ENCODE assay signal across 1 cellular context in the genomic region with DNA sequence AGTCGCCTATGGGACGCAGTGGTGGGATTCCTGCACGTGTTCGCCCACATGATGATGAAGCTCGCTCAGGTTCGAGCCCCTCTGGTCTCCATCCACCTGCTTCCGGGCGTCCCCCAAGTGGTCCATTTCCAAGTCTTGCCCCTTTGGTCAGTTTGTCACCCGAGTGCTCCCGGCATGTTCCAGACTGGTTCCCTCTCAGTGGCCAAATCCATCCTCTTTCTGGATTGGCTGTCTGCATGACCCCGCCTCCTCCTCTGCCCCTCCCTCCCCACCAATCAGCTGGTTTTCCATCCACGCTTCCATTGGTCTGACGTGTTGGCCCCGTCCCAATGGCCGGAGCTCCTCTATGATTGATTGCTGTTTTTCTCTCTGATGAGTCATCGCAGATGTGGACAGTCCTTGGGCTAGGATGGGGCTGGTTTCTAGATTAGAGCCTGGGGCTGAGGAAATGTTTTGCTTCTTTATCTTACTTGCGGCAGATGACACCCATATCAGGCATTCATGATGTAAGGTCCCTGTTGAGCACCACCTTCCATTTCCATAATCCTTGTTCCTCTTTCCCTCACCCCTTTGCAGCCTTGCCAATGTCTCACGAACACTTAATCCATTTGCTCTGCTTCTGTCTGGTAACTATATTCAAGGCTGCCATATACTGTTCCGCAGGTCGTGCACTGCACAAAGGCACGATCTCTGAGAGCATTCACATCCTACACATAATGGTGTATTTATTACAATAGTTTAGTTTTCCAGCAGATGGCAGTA.
TF ChIP-seq lines count a peak whose summit lies in the region.

No MANE protein-coding gene starts in this region.

TF ChIP-seq in K562, 482 proteins besides CTCF, POLR2A, EP300 and RAD21 (continued from another document and continues in another):
- TF ChIP-seq BRF2 (IDR thresholded peaks at IDR 0.05; ENCODE audit: borderline replicate concordance, insufficient read depth, insufficient read length), result no peak
- peak; percentile 78; the same call in 1 of the 2 replicates for TF ChIP-seq MEF2D (tag; conservative IDR thresholded peaks at IDR 0.05; ENCODE audit: low read depth)
- peak; percentile 100 for TF ChIP-seq FOSL1 (tag; conservative IDR thresholded peaks at IDR 0.05)
- peak in 1 of 2 experiments; percentile 95; a peak in 2 of 4 replicates for TF ChIP-seq ZNF639 (CRISPR knock-in tag; conservative IDR thresholded peaks at IDR 0.05 in 1 of 2, IDR thresholded peaks at IDR 0.05 in 1 of 2)
- TF ChIP-seq NFYB (IDR thresholded peaks at IDR 0.05; ENCODE audit: extremely low read depth, insufficient read length), result peak; percentile 91
- TF ChIP-seq, protein P1, sequence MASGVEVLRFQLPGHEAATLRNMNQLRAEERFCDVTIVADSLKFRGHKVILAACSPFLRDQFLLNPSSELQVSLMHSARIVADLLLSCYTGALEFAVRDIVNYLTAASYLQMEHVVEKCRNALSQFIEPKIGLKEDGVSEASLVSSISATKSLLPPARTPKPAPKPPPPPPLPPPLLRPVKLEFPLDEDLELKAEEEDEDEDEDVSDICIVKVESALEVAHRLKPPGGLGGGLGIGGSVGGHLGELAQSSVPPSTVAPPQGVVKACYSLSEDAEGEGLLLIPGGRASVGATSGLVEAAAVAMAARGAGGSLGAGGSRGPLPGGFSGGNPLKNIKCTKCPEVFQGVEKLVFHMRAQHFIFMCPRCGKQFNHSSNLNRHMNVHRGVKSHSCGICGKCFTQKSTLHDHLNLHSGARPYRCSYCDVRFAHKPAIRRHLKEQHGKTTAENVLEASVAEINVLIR (CRISPR knock-in tag; IDR thresholded peaks at IDR 0.05), result peak; percentile 55; the same call in 1 of the 2 replicates
- peak; percentile 29; the same call in 1 of the 2 replicates for TF ChIP-seq ZBTB17 (CRISPR knock-in tag; IDR thresholded peaks at IDR 0.05)
- no peak for TF ChIP-seq TRIM28 (IDR thresholded peaks at IDR 0.05)
- peak; percentile 78 for TF ChIP-seq CC2D1A (IDR thresholded peaks at IDR 0.05)
- TF ChIP-seq ZBTB43 (CRISPR knock-in tag; IDR thresholded peaks at IDR 0.05), result 0 out of 2 replicates have a peak, but pooled peaks have one; percentile 32
- no peak for TF ChIP-seq ERF (CRISPR knock-in tag; IDR thresholded peaks at IDR 0.05)
- TF ChIP-seq ZC3H4 (CRISPR knock-in tag; IDR thresholded peaks at IDR 0.05; ENCODE audit: borderline replicate concordance), result no peak
- no peak for TF ChIP-seq HDAC8 (tag; IDR thresholded peaks at IDR 0.05)
- TF ChIP-seq MCM7 (IDR thresholded peaks at IDR 0.05), result no peak
- TF ChIP-seq, protein P2, sequence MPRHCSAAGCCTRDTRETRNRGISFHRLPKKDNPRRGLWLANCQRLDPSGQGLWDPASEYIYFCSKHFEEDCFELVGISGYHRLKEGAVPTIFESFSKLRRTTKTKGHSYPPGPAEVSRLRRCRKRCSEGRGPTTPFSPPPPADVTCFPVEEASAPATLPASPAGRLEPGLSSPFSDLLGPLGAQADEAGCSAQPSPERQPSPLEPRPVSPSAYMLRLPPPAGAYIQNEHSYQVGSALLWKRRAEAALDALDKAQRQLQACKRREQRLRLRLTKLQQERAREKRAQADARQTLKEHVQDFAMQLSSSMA (CRISPR knock-in tag; IDR thresholded peaks at IDR 0.05), result no peak
- no peak for TF ChIP-seq ZNF699 (CRISPR knock-in tag; IDR thresholded peaks at IDR 0.05; ENCODE audit: insufficient replicate concordance)
- TF ChIP-seq BCLAF1 (IDR thresholded peaks at IDR 0.05; ENCODE audit: borderline replicate concordance in 1 of 2, control insufficient read depth in 1 of 2, low read depth in 2 of 2, low read length in 1 of 2), result no peak
- no peak for TF ChIP-seq NFIX (CRISPR knock-in tag; IDR thresholded peaks at IDR 0.05; ENCODE audit: low read depth)
- no peak for TF ChIP-seq NR3C1 (CRISPR knock-in tag; IDR thresholded peaks at IDR 0.05)
- TF ChIP-seq PTBP1 (IDR thresholded peaks at IDR 0.05; ENCODE audit: low read depth, low read length), result 0 out of 2 replicates have a peak, but pooled peaks have one; percentile 18
- peak; percentile 95 for TF ChIP-seq MAFG (tag; conservative IDR thresholded peaks at IDR 0.05)
- TF ChIP-seq, protein P3, sequence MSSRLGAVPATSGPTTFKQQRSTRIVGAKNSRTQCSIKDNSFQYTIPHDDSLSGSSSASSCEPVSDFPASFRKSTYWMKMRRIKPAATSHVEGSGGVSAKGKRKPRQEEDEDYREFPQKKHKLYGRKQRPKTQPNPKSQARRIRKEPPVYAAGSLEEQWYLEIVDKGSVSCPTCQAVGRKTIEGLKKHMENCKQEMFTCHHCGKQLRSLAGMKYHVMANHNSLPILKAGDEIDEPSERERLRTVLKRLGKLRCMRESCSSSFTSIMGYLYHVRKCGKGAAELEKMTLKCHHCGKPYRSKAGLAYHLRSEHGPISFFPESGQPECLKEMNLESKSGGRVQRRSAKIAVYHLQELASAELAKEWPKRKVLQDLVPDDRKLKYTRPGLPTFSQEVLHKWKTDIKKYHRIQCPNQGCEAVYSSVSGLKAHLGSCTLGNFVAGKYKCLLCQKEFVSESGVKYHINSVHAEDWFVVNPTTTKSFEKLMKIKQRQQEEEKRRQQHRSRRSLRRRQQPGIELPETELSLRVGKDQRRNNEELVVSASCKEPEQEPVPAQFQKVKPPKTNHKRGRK (tag; IDR thresholded peaks at IDR 0.05), result no peak
- TF ChIP-seq ELF2 (CRISPR knock-in tag; IDR thresholded peaks at IDR 0.05), result no peak
- TF ChIP-seq, protein P4, sequence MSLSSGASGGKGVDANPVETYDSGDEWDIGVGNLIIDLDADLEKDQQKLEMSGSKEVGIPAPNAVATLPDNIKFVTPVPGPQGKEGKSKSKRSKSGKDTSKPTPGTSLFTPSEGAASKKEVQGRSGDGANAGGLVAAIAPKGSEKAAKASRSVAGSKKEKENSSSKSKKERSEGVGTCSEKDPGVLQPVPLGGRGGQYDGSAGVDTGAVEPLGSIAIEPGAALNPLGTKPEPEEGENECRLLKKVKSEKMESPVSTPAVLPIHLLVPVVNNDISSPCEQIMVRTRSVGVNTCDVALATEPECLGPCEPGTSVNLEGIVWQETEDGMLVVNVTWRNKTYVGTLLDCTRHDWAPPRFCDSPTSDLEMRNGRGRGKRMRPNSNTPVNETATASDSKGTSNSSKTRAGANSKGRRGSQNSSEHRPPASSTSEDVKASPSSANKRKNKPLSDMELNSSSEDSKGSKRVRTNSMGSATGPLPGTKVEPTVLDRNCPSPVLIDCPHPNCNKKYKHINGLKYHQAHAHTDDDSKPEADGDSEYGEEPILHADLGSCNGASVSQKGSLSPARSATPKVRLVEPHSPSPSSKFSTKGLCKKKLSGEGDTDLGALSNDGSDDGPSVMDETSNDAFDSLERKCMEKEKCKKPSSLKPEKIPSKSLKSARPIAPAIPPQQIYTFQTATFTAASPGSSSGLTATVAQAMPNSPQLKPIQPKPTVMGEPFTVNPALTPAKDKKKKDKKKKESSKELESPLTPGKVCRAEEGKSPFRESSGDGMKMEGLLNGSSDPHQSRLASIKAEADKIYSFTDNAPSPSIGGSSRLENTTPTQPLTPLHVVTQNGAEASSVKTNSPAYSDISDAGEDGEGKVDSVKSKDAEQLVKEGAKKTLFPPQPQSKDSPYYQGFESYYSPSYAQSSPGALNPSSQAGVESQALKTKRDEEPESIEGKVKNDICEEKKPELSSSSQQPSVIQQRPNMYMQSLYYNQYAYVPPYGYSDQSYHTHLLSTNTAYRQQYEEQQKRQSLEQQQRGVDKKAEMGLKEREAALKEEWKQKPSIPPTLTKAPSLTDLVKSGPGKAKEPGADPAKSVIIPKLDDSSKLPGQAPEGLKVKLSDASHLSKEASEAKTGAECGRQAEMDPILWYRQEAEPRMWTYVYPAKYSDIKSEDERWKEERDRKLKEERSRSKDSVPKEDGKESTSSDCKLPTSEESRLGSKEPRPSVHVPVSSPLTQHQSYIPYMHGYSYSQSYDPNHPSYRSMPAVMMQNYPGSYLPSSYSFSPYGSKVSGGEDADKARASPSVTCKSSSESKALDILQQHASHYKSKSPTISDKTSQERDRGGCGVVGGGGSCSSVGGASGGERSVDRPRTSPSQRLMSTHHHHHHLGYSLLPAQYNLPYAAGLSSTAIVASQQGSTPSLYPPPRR (CRISPR knock-in tag; IDR thresholded peaks at IDR 0.05; ENCODE audit: borderline replicate concordance), result no peak
- TF ChIP-seq IFI16 (CRISPR knock-in tag; IDR thresholded peaks at IDR 0.05), result no peak
- TF ChIP-seq EHMT2 (IDR thresholded peaks at IDR 0.05), result peak; percentile 82
- TF ChIP-seq, protein P5, sequence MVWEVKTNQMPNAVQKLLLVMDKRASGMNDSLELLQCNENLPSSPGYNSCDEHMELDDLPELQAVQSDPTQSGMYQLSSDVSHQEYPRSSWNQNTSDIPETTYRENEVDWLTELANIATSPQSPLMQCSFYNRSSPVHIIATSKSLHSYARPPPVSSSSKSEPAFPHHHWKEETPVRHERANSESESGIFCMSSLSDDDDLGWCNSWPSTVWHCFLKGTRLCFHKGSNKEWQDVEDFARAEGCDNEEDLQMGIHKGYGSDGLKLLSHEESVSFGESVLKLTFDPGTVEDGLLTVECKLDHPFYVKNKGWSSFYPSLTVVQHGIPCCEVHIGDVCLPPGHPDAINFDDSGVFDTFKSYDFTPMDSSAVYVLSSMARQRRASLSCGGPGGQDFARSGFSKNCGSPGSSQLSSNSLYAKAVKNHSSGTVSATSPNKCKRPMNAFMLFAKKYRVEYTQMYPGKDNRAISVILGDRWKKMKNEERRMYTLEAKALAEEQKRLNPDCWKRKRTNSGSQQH (CRISPR knock-in tag; IDR thresholded peaks at IDR 0.05), result no peak
- TF ChIP-seq NBN (IDR thresholded peaks at IDR 0.05; ENCODE audit: low read depth), result peak; percentile 98
- peak; percentile 94 for TF ChIP-seq LEF1 (IDR thresholded peaks at IDR 0.05)
- TF ChIP-seq, protein P6, sequence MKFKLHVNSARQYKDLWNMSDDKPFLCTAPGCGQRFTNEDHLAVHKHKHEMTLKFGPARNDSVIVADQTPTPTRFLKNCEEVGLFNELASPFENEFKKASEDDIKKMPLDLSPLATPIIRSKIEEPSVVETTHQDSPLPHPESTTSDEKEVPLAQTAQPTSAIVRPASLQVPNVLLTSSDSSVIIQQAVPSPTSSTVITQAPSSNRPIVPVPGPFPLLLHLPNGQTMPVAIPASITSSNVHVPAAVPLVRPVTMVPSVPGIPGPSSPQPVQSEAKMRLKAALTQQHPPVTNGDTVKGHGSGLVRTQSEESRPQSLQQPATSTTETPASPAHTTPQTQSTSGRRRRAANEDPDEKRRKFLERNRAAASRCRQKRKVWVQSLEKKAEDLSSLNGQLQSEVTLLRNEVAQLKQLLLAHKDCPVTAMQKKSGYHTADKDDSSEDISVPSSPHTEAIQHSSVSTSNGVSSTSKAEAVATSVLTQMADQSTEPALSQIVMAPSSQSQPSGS (CRISPR knock-in tag; IDR thresholded peaks at IDR 0.05), result no peak
- no peak for TF ChIP-seq ESRRB (CRISPR knock-in tag; IDR thresholded peaks at IDR 0.05; ENCODE audit: borderline replicate concordance)
- TF ChIP-seq SMARCA5 (IDR thresholded peaks at IDR 0.05), result peak; percentile 98
- TF ChIP-seq U2AF2 (optimal IDR thresholded peaks at IDR 0.05; ENCODE audit: low read depth, low read length), result no peak
- TF ChIP-seq TEAD2 (tag; IDR thresholded peaks at IDR 0.05), result 0 out of 2 replicates have a peak, but pooled peaks have one; percentile 48
- TF ChIP-seq KDM4B (IDR thresholded peaks at IDR 0.05; ENCODE audit: borderline replicate concordance in 2 of 2, low read depth in 1 of 2), result no peak; a peak in 1 of 4 replicates
- TF ChIP-seq FOXJ2 (tag; IDR thresholded peaks at IDR 0.05), result peak; percentile 78
- TF ChIP-seq PHB (CRISPR knock-in tag; IDR thresholded peaks at IDR 0.05), result no peak
